Comparison of ENCODE assay signal across 9 cellular contexts in genomic region chr19:29422047-29422446, GRCh38.
"Had no signal": no experiment of that assay in that cellular context is flagged by ENCODE, and none has a peak within 500 bp of the region (broad histone marks: within the 10 kb centered on the region; RNA-seq: fewer than 3 reads in every experiment).

No MANE protein-coding gene starts in this region.

- H3K4me2 ChIP-seq: KMS-11 had no signal

- H3K4me3 ChIP-seq: K562 had no signal

- H3K27ac ChIP-seq: HL-60, KMS-11 had no signal

- H3K27me3 Mint-ChIP-seq: IgD-negative memory B cell had no signal

- H3K36me3 Mint-ChIP-seq: IgD-negative memory B cell had no signal

- ATAC-seq: HepG2, K562 had no signal

- FAIRE-seq: HepG2, HTR-8/SVneo, K562 had no signal

- H3K27ac Mint-ChIP-seq: IgD-negative memory B cell had no signal

- H3K9ac ChIP-seq: KMS-11 had no signal

- H3K4me3 Mint-ChIP-seq: IgD-negative memory B cell had no signal

- DNase-seq: IMR-90, KBM-7, KG1 had no signal
